16 cellular contexts compared by ENCODE assay signal in genomic region chr9:79800578-79800977, GRCh38.
"Had no signal": no experiment of that assay in that cellular context is flagged by ENCODE, and none has a peak within 500 bp of the region (broad histone marks: within the 10 kb centered on the region; RNA-seq: fewer than 3 reads in every experiment).

No MANE protein-coding gene starts in this region.

- H3K36me3 Mint-ChIP-seq: activated CD8-positive, alpha-beta memory T cell treated with anti-CD3 and anti-CD28 coated beads, Interleukin-2, amount 10 ng/mL, durations not matched to agents 7 days and 5 days; activated naive CD8-positive, alpha-beta T cell; naive thymus-derived CD4-positive, alpha-beta T cell had no signal

- H3K4me3 Mint-ChIP-seq: activated CD8-positive, alpha-beta memory T cell treated with anti-CD3 and anti-CD28 coated beads, Interleukin-2, amount 10 ng/mL, durations not matched to agents 7 days and 5 days; activated naive CD8-positive, alpha-beta T cell; activated T-cell treated with anti-CD3 and anti-CD28 coated beads, Interleukin-2, amount 50 U/mL, for 24 hours; naive thymus-derived CD4-positive, alpha-beta T cell; stimulated activated naive CD8-positive, alpha-beta T cell treated with anti-CD3 and anti-CD28 coated beads, Interleukin-15, Interleukin-2, amounts not matched to agents 100 ng/mL and 50 ng/mL, for 24 hours had no signal

- H3K4me1 Mint-ChIP-seq: activated CD8-positive, alpha-beta memory T cell treated with anti-CD3 and anti-CD28 coated beads, Interleukin-2, amount 10 ng/mL, durations not matched to agents 7 days and 5 days; naive thymus-derived CD4-positive, alpha-beta T cell had no signal

- H3K36me3 ChIP-seq: lower lobe of right lung, neutrophil, right lobe of liver, thoracic aorta had no signal

- H3K27ac ChIP-seq: lower lobe of right lung, neutrophil, right lobe of liver, thoracic aorta had no signal

- H3K27me3 Mint-ChIP-seq: activated CD8-positive, alpha-beta memory T cell treated with anti-CD3 and anti-CD28 coated beads, Interleukin-2, amount 10 ng/mL, durations not matched to agents 7 days and 5 days; activated naive CD8-positive, alpha-beta T cell; activated T-cell treated with anti-CD3 and anti-CD28 coated beads, Interleukin-2, amount 50 U/mL, for 24 hours; naive thymus-derived CD4-positive, alpha-beta T cell; progenitor cell of endocrine pancreas; stimulated activated naive CD8-positive, alpha-beta T cell treated with anti-CD3 and anti-CD28 coated beads, Interleukin-15, Interleukin-2, amounts not matched to agents 100 ng/mL and 50 ng/mL, for 24 hours had no signal

- H3K27me3 ChIP-seq: neutrophil, right lobe of liver had no signal

- ATAC-seq: activated CD8-positive, alpha-beta memory T cell treated with anti-CD3 and anti-CD28 coated beads, Interleukin-2, amount 10 ng/mL, durations not matched to agents 7 days and 5 days; naive thymus-derived CD4-positive, alpha-beta T cell; right lobe of liver had no signal

- H3K9me3 Mint-ChIP-seq: activated T-cell treated with anti-CD3 and anti-CD28 coated beads, Interleukin-2, amount 50 U/mL, for 24 hours; stimulated activated naive CD8-positive, alpha-beta T cell treated with anti-CD3 and anti-CD28 coated beads, Interleukin-15, Interleukin-2, amounts not matched to agents 100 ng/mL and 50 ng/mL, for 24 hours had no signal

- H3K4me3 ChIP-seq: lower lobe of right lung, right lobe of liver, thoracic aorta had no signal

- H3K9me3 ChIP-seq: lower lobe of right lung, neutrophil, right lobe of liver, thoracic aorta had no signal

- DNase-seq: activated CD4-positive, alpha-beta T cell treated with anti-CD3 and anti-CD28 coated beads, Interleukin-2, amount 50 U/mL, for 48 hours; activated CD4-positive, CD25-positive, alpha-beta regulatory T cell treated with anti-CD3 and anti-CD28 coated beads, Interleukin-2, amount 50 U/mL, for 72 hours; activated CD8-positive, alpha-beta memory T cell treated with anti-CD3 and anti-CD28 coated beads, Interleukin-2, amount 10 ng/mL, durations not matched to agents 7 days and 5 days; activated effector memory CD4-positive, alpha-beta T cell treated with Interleukin-2 at 50 U/mL for 16 hours; activated T-cell treated with anti-CD3 and anti-CD28 coated beads, Interleukin-2, amount 50 U/mL, for 24 hours; glutamatergic neuron; naive thymus-derived CD4-positive, alpha-beta T cell; right lobe of liver; stimulated activated CD4-positive, alpha-beta T cell treated with anti-CD3 and anti-CD28 coated beads, Interleukin-4, amount 100 ng/mL, for 1 hour; stimulated activated CD8-positive, alpha-beta memory T cell treated with anti-CD3 and anti-CD28 coated beads, Interleukin-4, amount 100 ng/mL, for 48 hours had no signal

- H3K27ac Mint-ChIP-seq: activated CD8-positive, alpha-beta memory T cell treated with anti-CD3 and anti-CD28 coated beads, Interleukin-2, amount 10 ng/mL, durations not matched to agents 7 days and 5 days; activated naive CD8-positive, alpha-beta T cell; activated T-cell treated with anti-CD3 and anti-CD28 coated beads, Interleukin-2, amount 50 U/mL, for 24 hours; naive thymus-derived CD4-positive, alpha-beta T cell; progenitor cell of endocrine pancreas; stimulated activated naive CD8-positive, alpha-beta T cell treated with anti-CD3 and anti-CD28 coated beads, Interleukin-15, Interleukin-2, amounts not matched to agents 100 ng/mL and 50 ng/mL, for 24 hours had no signal

- H3K4me1 ChIP-seq: right lobe of liver had no signal
